Comparison of ENCODE assay signal across 11 cellular contexts in the genomic region with DNA sequence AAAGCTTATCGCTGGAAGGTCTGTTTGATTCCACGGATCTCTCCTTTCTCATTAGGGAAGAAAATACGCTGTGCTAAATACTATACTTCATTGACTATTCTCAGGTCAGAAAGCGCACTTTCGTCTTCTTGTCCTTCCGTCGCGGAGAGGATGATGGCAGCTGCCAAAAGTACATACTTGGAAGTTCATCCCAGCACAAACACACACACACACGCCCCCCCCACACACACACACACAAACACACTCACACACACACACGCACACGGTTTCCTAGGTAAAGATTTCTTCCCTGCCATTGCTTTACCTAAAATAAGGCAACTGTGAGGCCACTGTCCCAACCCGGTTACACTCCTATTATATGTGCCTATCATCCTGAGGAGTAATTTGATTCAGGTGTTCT. TPM values are rescaled to one million over a fixed set of nuclear protein-coding genes. Genes with fewer than 3 reads are reported as not detected.
DNase-seq lines count a peak whose midpoint lies in the region; ATAC-seq and TF ChIP-seq lines count a peak whose summit lies in the region.
"Not testable (repeated sequence)": the region's sequence is repeated elsewhere in the genome, so short reads cannot be mapped to it uniquely, and the experiment has no call there.
"Had no signal": no experiment of that assay in that cellular context is flagged by ENCODE, and none has a peak within 500 bp of the region (broad histone marks: within the 10 kb centered on the region; RNA-seq: fewer than 3 reads in every experiment).

No MANE protein-coding gene starts in this region.

- DNase-seq in CD14-positive monocyte (ENCODE audit: low spot score), result peak; percentile 12
- DNase-seq in NB4 (ENCODE audit: low read depth), result peak; percentile 1
- peak; percentile 12 for DNase-seq in activated naive CD4-positive, alpha-beta T cell treated with anti-CD3 and anti-CD28 coated beads, Interleukin-2, amount 10 ng/mL, durations not matched to agents 7 days and 5 days
- DNase-seq in endodermal cell, result peak; percentile 20
- peak; percentile 2 to 10 (median 9) for DNase-seq in right cardiac atrium
- peak; percentile 0 to 2 for DNase-seq in lung microvascular endothelial cell (ENCODE audit: low read depth in 2 of 2)
- peak in 3 of 5 donors; percentile 1 to 17 (median 4) for DNase-seq in ovary
- peak; percentile 10 for DNase-seq in testis

- CTCF ChIA-PET in activated naive CD4-positive, alpha-beta T cell treated with anti-CD3 and anti-CD28 coated beads, Interleukin-2, amount 10 ng/mL, durations not matched to agents 7 days and 5 days (lab: Charles Lee), result not testable (repeated sequence)

- H3K36me3 Mint-ChIP-seq in CD14-positive monocyte; activated naive CD4-positive, alpha-beta T cell treated with anti-CD3 and anti-CD28 coated beads, Interleukin-2, amount 10 ng/mL, durations not matched to agents 7 days and 5 days; endodermal cell (ENCODE audit: low read depth): not testable (repeated sequence)

- not testable (repeated sequence) for TF ChIP-seq EP300 in ovary (IDR thresholded peaks at IDR 0.05)

- H3K9ac ChIP-seq in endodermal cell (ENCODE audit: extremely low read depth, low read length, poor library complexity, severe bottlenecking), result not testable (repeated sequence)

- not testable (repeated sequence) for H3K9me3 ChIP-seq in endodermal cell (ENCODE audit: control insufficient read depth, low read length); right cardiac atrium (ENCODE audit: control insufficient read depth, low read length); ovary; testis

- not testable (repeated sequence) for H3K4me3 ChIP-seq in NB4 (ENCODE audit: low read depth, low read length); endodermal cell (ENCODE audit: low read length); right cardiac atrium (ENCODE audit: low read length); ovary; testis

- H3K9me3 Mint-ChIP-seq in CD14-positive monocyte; activated naive CD4-positive, alpha-beta T cell treated with anti-CD3 and anti-CD28 coated beads, Interleukin-2, amount 10 ng/mL, durations not matched to agents 7 days and 5 days; endodermal cell: not testable (repeated sequence)

- peak overlapping the region in 1 of 7 donors; percentile 3 for H3K27ac Mint-ChIP-seq in CD14-positive monocyte
- not testable (repeated sequence) for H3K27ac Mint-ChIP-seq in activated naive CD4-positive, alpha-beta T cell treated with anti-CD3 and anti-CD28 coated beads, Interleukin-2, amount 10 ng/mL, durations not matched to agents 7 days and 5 days; endodermal cell

- WGBS in endodermal cell (ENCODE audit: insufficient coverage in 1 of 2, insufficient read length in 1 of 2), 2 experiments, result no CpG with 5 or more reads among the region's 12 CpGs
- 85% methylated on average over 11 of the region's 12 CpGs for WGBS in right cardiac atrium
- WGBS in ovary, 3 donors, result 67 to 68% methylated on average over 3 to 9 of the region's 12 CpGs; no CpG with 5 or more reads in 1 of the 3 donors
- WGBS in testis, 2 donors, result no CpG with 5 or more reads among the region's 12 CpGs

- not testable (repeated sequence) for H3K27me3 Mint-ChIP-seq in CD14-positive monocyte (ENCODE audit: low read depth in 3 of 3); activated naive CD4-positive, alpha-beta T cell treated with anti-CD3 and anti-CD28 coated beads, Interleukin-2, amount 10 ng/mL, durations not matched to agents 7 days and 5 days; endodermal cell (ENCODE audit: insufficient read depth)

- H3K27ac ChIP-seq in endodermal cell (ENCODE audit: low read depth, low read length); right cardiac atrium (ENCODE audit: low read length); ovary; testis: not testable (repeated sequence)

- not testable (repeated sequence) for TF ChIP-seq CTCF in CD14-positive monocyte (IDR thresholded peaks at IDR 0.05); NB4 (IDR thresholded peaks at IDR 0.05; ENCODE audit: low read depth, low read length); endodermal cell (conservative IDR thresholded peaks at IDR 0.05); ovary (IDR thresholded peaks at IDR 0.05); testis (IDR thresholded peaks at IDR 0.05)

- not testable (repeated sequence) for H3K27me3 ChIP-seq in endodermal cell (ENCODE audit: control insufficient read depth, insufficient read depth, low read length, poor library complexity, severe bottlenecking); right cardiac atrium (ENCODE audit: control insufficient read depth, insufficient read depth); ovary; testis

- not testable (repeated sequence) for ATAC-seq in right cardiac atrium

- not testable (repeated sequence) for H3K4me1 Mint-ChIP-seq in CD14-positive monocyte; activated naive CD4-positive, alpha-beta T cell treated with anti-CD3 and anti-CD28 coated beads, Interleukin-2, amount 10 ng/mL, durations not matched to agents 7 days and 5 days; endodermal cell

- TF ChIP-seq POLR2A in NB4 (IDR thresholded peaks at IDR 0.05; ENCODE audit: extremely low read depth, insufficient read length); ovary (IDR thresholded peaks at IDR 0.05); testis (IDR thresholded peaks at IDR 0.05): not testable (repeated sequence)

- intact Hi-C loops in CD14-positive monocyte (cut with micrococcal nuclease); right cardiac atrium (cut with DNase I); ovary (cut with DNase I); testis (cut with DNase I; ENCODE audit: low total_unique reads): not testable (repeated sequence)

- not testable (repeated sequence) for H3K36me3 ChIP-seq in endodermal cell (ENCODE audit: control insufficient read depth, insufficient read depth, low read length); ovary; testis (ENCODE audit: low read depth, missing control alignments)

- not testable (repeated sequence) for H3K4me1 ChIP-seq in endodermal cell (ENCODE audit: control insufficient read depth, insufficient read depth, low read length); right cardiac atrium (ENCODE audit: control insufficient read depth, insufficient read depth, low read length); ovary (ENCODE audit: insufficient read depth); testis

- not testable (repeated sequence) for H3K4me3 Mint-ChIP-seq in CD14-positive monocyte; activated naive CD4-positive, alpha-beta T cell treated with anti-CD3 and anti-CD28 coated beads, Interleukin-2, amount 10 ng/mL, durations not matched to agents 7 days and 5 days; endodermal cell

RNA-seq across cellular contexts. Expression of a gene that starts 4.3 kb away (rescaled TPM):
- polyA plus RNA-seq in CD14-positive monocyte, result not detected
- total RNA-seq in endodermal cell, result not detected
- polyA plus RNA-seq in endodermal cell (2013, experiment 1 of 2), result not detected
- not detected for polyA plus RNA-seq in endodermal cell (2013, experiment 2 of 2)
- total RNA-seq in right cardiac atrium, result not detected
- polyA plus RNA-seq in right cardiac atrium, result not detected
- total RNA-seq in lung microvascular endothelial cell, result not detected in 2 replicates
- not detected for total RNA-seq in ovary
- not detected for polyA plus RNA-seq in ovary
- not detected for total RNA-seq in testis
- not detected for polyA plus RNA-seq in testis (ENCODE audit: insufficient read depth, low read depth, low replicate concordance)
- total RNA-seq: CD4-positive, alpha-beta memory T cell; PC-3 had no signal
- polyA plus RNA-seq: A549; CD4-positive, alpha-beta memory T cell had no signal

RNA-seq across cellular contexts. Expression of a gene that starts 5.2 kb away (rescaled TPM):
- polyA plus RNA-seq in CD14-positive monocyte, result not detected
- total RNA-seq in endodermal cell, result not detected
- not detected for polyA plus RNA-seq in endodermal cell (2013, experiment 1 of 2)
- polyA plus RNA-seq in endodermal cell (2013, experiment 2 of 2), result not detected
- not detected for total RNA-seq in right cardiac atrium
- polyA plus RNA-seq in right cardiac atrium, result not detected
- not detected in 2 replicates for total RNA-seq in lung microvascular endothelial cell
- under 1 TPM in 2 of 7 donors, not detected in 5; 0.15 TPM for total RNA-seq in ovary
- polyA plus RNA-seq in ovary, result not detected
- not detected for total RNA-seq in testis
- not detected for polyA plus RNA-seq in testis (ENCODE audit: insufficient read depth, low read depth, low replicate concordance)
- total RNA-seq: CD4-positive, alpha-beta memory T cell; PC-3 had no signal
- polyA plus RNA-seq: A549; CD4-positive, alpha-beta memory T cell had no signal

RNA-seq across cellular contexts. Expression of a gene that starts 10.0 kb away (rescaled TPM):
- polyA plus RNA-seq in CD14-positive monocyte (not detected), right cardiac atrium (not detected), ovary (not detected), testis (ENCODE audit: insufficient read depth, low read depth, low replicate concordance) (not detected)
- total RNA-seq in endodermal cell (not detected), right cardiac atrium (not detected), lung microvascular endothelial cell (not detected in 2 replicates), ovary (not detected), testis (not detected)
- polyA plus RNA-seq in endodermal cell (2013, experiment 1 of 2), result not detected
- polyA plus RNA-seq in endodermal cell (2013, experiment 2 of 2), result not detected
- total RNA-seq: CD4-positive, alpha-beta memory T cell; PC-3 had no signal
- polyA plus RNA-seq: A549; CD4-positive, alpha-beta memory T cell had no signal

RNA-seq across cellular contexts. Expression of a gene that starts 13.8 kb away (rescaled TPM):
- polyA plus RNA-seq in CD14-positive monocyte (not detected), right cardiac atrium (not detected), ovary (not detected), testis (ENCODE audit: insufficient read depth, low read depth, low replicate concordance) (not detected)
- total RNA-seq in endodermal cell (not detected), right cardiac atrium (not detected), lung microvascular endothelial cell (not detected in 2 replicates), ovary (not detected), testis (not detected)
- not detected for polyA plus RNA-seq in endodermal cell (2013, experiment 1 of 2)
- polyA plus RNA-seq in endodermal cell (2013, experiment 2 of 2), result not detected
- total RNA-seq: CD4-positive, alpha-beta memory T cell; PC-3 had no signal
- polyA plus RNA-seq: A549; CD4-positive, alpha-beta memory T cell had no signal

RNA-seq across cellular contexts. Expression of a gene that starts 14.7 kb away (rescaled TPM):
- polyA plus RNA-seq in CD14-positive monocyte (not detected), right cardiac atrium (not detected), ovary (not detected), testis (ENCODE audit: insufficient read depth, low read depth, low replicate concordance) (not detected)
- total RNA-seq in endodermal cell (not detected), right cardiac atrium (not detected), lung microvascular endothelial cell (not detected in 2 replicates), ovary (not detected), testis (not detected)
- polyA plus RNA-seq in endodermal cell (2013, experiment 1 of 2), result not detected
- not detected for polyA plus RNA-seq in endodermal cell (2013, experiment 2 of 2)
- total RNA-seq: CD4-positive, alpha-beta memory T cell; PC-3 had no signal
- polyA plus RNA-seq: A549; CD4-positive, alpha-beta memory T cell had no signal
